Comparison of ENCODE assay signal across 12 cellular contexts in genomic region chr14:91008759-91009409, GRCh38. TPM values are rescaled to one million over a fixed set of nuclear protein-coding genes. Genes with fewer than 3 reads are reported as not detected.
DNase-seq lines count a peak whose midpoint lies in the region; ATAC-seq, FAIRE-seq and TF ChIP-seq lines count a peak whose summit lies in the region.
"Had no signal": no experiment of that assay in that cellular context is flagged by ENCODE, and none has a peak within 500 bp of the region (broad histone marks: within the 10 kb centered on the region; RNA-seq: fewer than 3 reads in every experiment).

No MANE protein-coding gene starts in this region.

- no peak for DNase-seq in activated CD4-positive, alpha-beta T cell treated with anti-CD3 and anti-CD28 coated beads for 36 hours
- DNase-seq in activated CD4-positive, alpha-beta T cell treated with anti-CD3 and anti-CD28 coated beads, Interleukin-2, amount 10 ng/mL, durations not matched to agents 7 days and 5 days, result no peak
- DNase-seq in bronchial epithelial cell (ENCODE audit: low read depth) (peak; percentile 48), spleen (no peak), NCI-H526 treated with DMSO at 0.1 percent for 48 hours (lab: John Stamatoyannopoulos, UW) (no peak), HUDEP-2 (lab: John Stamatoyannopoulos, UW; ENCODE audit: unreplicated experiment in 76 of 76) (no peak)
- DNase-seq in activated CD4-positive, alpha-beta T cell treated with anti-CD3 and anti-CD28 coated beads for 4 hours, result no peak
- DNase-seq: activated effector memory CD4-positive, alpha-beta T cell treated with anti-CD3 and anti-CD28 coated beads, Interleukin-2, amount 50 U/mL, for 16 hours; NCI-H1092 treated with DMSO at 0.1 percent for 48 hours had no signal

- H3K9me3 Mint-ChIP-seq in activated CD4-positive, alpha-beta T cell treated with anti-CD3 and anti-CD28 coated beads for 36 hours (ENCODE audit: low read depth), result no peaks in the 10 kb centered on the region
- H3K9me3 Mint-ChIP-seq in activated CD4-positive, alpha-beta T cell treated with anti-CD3 and anti-CD28 coated beads, Interleukin-2, amount 10 ng/mL, durations not matched to agents 7 days and 5 days, result no peaks in the 10 kb centered on the region

- H3K9me3 ChIP-seq in spleen, result no peaks in the 10 kb centered on the region
- H3K9me3 ChIP-seq: tibial artery had no signal

- no peak for TF ChIP-seq POLR2A in spleen (IDR thresholded peaks at IDR 0.05)

- no peak overlapping the region for H3K4me3 Mint-ChIP-seq in activated CD4-positive, alpha-beta T cell treated with anti-CD3 and anti-CD28 coated beads for 36 hours
- no peak overlapping the region for H3K4me3 Mint-ChIP-seq in activated CD4-positive, alpha-beta T cell treated with anti-CD3 and anti-CD28 coated beads, Interleukin-2, amount 10 ng/mL, durations not matched to agents 7 days and 5 days

- TF ChIP-seq CTCF in bronchial epithelial cell (IDR thresholded peaks at IDR 0.05; ENCODE audit: insufficient read depth, low read length, severe bottlenecking) (no peak), spleen (IDR thresholded peaks at IDR 0.05 in 8 of 11, conservative IDR thresholded peaks at IDR 0.05 in 3 of 11) (no peak)

- CTCF ChIA-PET in activated CD4-positive, alpha-beta T cell treated with anti-CD3 and anti-CD28 coated beads for 36 hours (lab: Charles Lee), result interaction anchor here (0.6 to 1.9 kb wide), 3 partner anchors 9 to 158 kb away, joined by 4 to 7 read pairs (median 5); no protein-coding TSS in a partner anchor
- CTCF ChIA-PET in activated CD4-positive, alpha-beta T cell treated with anti-CD3 and anti-CD28 coated beads, Interleukin-2, amount 10 ng/mL, durations not matched to agents 7 days and 5 days (lab: Charles Lee), result interaction anchor here (1.9 kb wide), 1 partner anchor 106 kb away, joined by 5 read pairs; no protein-coding TSS in a partner anchor

- H3K4me3 ChIP-seq in bronchial epithelial cell (ENCODE audit: low read depth, low read length) (no peak overlapping the region), spleen (peak overlapping the region in 1 of 8 donors; percentile 13)
- H3K4me3 ChIP-seq: tibial artery had no signal

- WGBS in spleen, 5 donors, result 80 to 94% (median 82%) methylated on average over 2 of the region's 2 CpGs

- H3K27me3 ChIP-seq in bronchial epithelial cell (ENCODE audit: control insufficient read depth, insufficient read depth, low read length) (no peaks in the 10 kb centered on the region), spleen (replicated peaks in 1 of 7) (no peaks in the 10 kb centered on the region)
- H3K27me3 ChIP-seq: tibial artery had no signal

- peaks cover 16 to 85% (median 53%) of the 10 kb centered on the region in 6 donors for H3K4me1 ChIP-seq in spleen
- H3K4me1 ChIP-seq: tibial artery had no signal

- H3K36me3 ChIP-seq in bronchial epithelial cell (ENCODE audit: control insufficient read depth, insufficient read depth, low read length) (no peaks in the 10 kb centered on the region), spleen (no peaks in the 10 kb centered on the region)
- H3K36me3 ChIP-seq: tibial artery had no signal

- POLR2A ChIA-PET in activated CD4-positive, alpha-beta T cell treated with anti-CD3 and anti-CD28 coated beads for 36 hours (lab: Charles Lee), result no interaction called here
- POLR2A ChIA-PET in activated CD4-positive, alpha-beta T cell treated with anti-CD3 and anti-CD28 coated beads, Interleukin-2, amount 10 ng/mL, durations not matched to agents 7 days and 5 days (lab: Charles Lee), result interaction anchor here (0.7 kb wide), 1 partner anchor 50 kb away, joined by 4 read pairs; no protein-coding TSS in a partner anchor

- no peaks in the 10 kb centered on the region for H3K36me3 Mint-ChIP-seq in activated CD4-positive, alpha-beta T cell treated with anti-CD3 and anti-CD28 coated beads for 36 hours (ENCODE audit: low read depth)
- peaks cover 16% of the 10 kb centered on the region for H3K36me3 Mint-ChIP-seq in activated CD4-positive, alpha-beta T cell treated with anti-CD3 and anti-CD28 coated beads, Interleukin-2, amount 10 ng/mL, durations not matched to agents 7 days and 5 days (ENCODE audit: low read depth)

- no peak overlapping the region for H3K27ac Mint-ChIP-seq in activated CD4-positive, alpha-beta T cell treated with anti-CD3 and anti-CD28 coated beads for 36 hours
- H3K27ac Mint-ChIP-seq in activated CD4-positive, alpha-beta T cell treated with anti-CD3 and anti-CD28 coated beads, Interleukin-2, amount 10 ng/mL, durations not matched to agents 7 days and 5 days, result no peak overlapping the region

- H3K4me1 Mint-ChIP-seq in activated CD4-positive, alpha-beta T cell treated with anti-CD3 and anti-CD28 coated beads for 36 hours, result peaks cover 37% of the 10 kb centered on the region
- peaks cover 48% of the 10 kb centered on the region for H3K4me1 Mint-ChIP-seq in activated CD4-positive, alpha-beta T cell treated with anti-CD3 and anti-CD28 coated beads, Interleukin-2, amount 10 ng/mL, durations not matched to agents 7 days and 5 days

- intact Hi-C loops in activated CD4-positive, alpha-beta T cell treated with anti-CD3 and anti-CD28 coated beads for 36 hours (cut with DNase I, micrococcal nuclease), result no loop called here
- intact Hi-C loops in spleen (cut with DNase I; ENCODE audit: low total_unique reads), result no loop called here

- FAIRE-seq in bronchial epithelial cell (lab: Jason Lieb, UNC), result peak; percentile 40
- FAIRE-seq: keratinocyte had no signal

- H3K27ac ChIP-seq in spleen, result peak overlapping the region in 7 of 8 donors; percentile 71 to 86 (median 81)
- H3K27ac ChIP-seq: tibial artery had no signal

- ATAC-seq in activated CD4-positive, alpha-beta T cell treated with anti-CD3 and anti-CD28 coated beads for 36 hours, result peak; percentile 49
- peak; percentile 19 for ATAC-seq in HG03175 (IDR thresholded peaks at IDR 0.05; ENCODE audit: unreplicated experiment)

- no peaks in the 10 kb centered on the region for H3K27me3 Mint-ChIP-seq in activated CD4-positive, alpha-beta T cell treated with anti-CD3 and anti-CD28 coated beads for 36 hours
- no peaks in the 10 kb centered on the region for H3K27me3 Mint-ChIP-seq in activated CD4-positive, alpha-beta T cell treated with anti-CD3 and anti-CD28 coated beads, Interleukin-2, amount 10 ng/mL, durations not matched to agents 7 days and 5 days

RNA-seq across cellular contexts. Expression of gene RPS6KA5, which starts 51.6 kb away (rescaled TPM):
- 10 to 100 TPM; 11.9 to 13.8 TPM for total RNA-seq in activated CD4-positive, alpha-beta T cell treated with anti-CD3 and anti-CD28 coated beads for 36 hours
- 10 to 100 TPM; 42.1 to 44.8 TPM for total RNA-seq in activated CD4-positive, alpha-beta T cell treated with anti-CD3 and anti-CD28 coated beads, Interleukin-2, amount 10 ng/mL, durations not matched to agents 7 days and 5 days
- total RNA-seq in bronchial epithelial cell (1.8 and 2.9 TPM in 2 replicates), spleen (10 to 100 TPM in 4 of 7 donors, 1 to 10 TPM in 3; 8.2 to 17.8 (median 14.6) TPM)
- 1 to 10 TPM; 1.4 to 2.5 (median 1.7) TPM for polyA plus RNA-seq in spleen
